ENCODE assay signal across 17 cellular contexts in genomic region chr9:109568568-109569210, GRCh38.
"Had no signal": no experiment of that assay in that cellular context is flagged by ENCODE, and none has a peak within 500 bp of the region (broad histone marks: within the 10 kb centered on the region; RNA-seq: fewer than 3 reads in every experiment).

No MANE protein-coding gene starts in this region.

- DNase-seq: activated CD4-positive, alpha-beta memory T cell treated with anti-CD3 and anti-CD28 coated beads, Interleukin-2, amount 10 ng/mL, durations not matched to agents 7 days and 5 days; activated CD4-positive, alpha-beta T cell treated with anti-CD3 and anti-CD28 coated beads for 4 hours; activated naive CD4-positive, alpha-beta T cell treated with anti-CD3 and anti-CD28 coated beads, Interleukin-2, amount 10 ng/mL, durations not matched to agents 7 days and 5 days; activated T-cell treated with anti-CD3 and anti-CD28 coated beads, Interleukin-2, amount 50 U/mL, for 24 hours; adrenal gland; dorsolateral prefrontal cortex; erythroblast; hippocampal formation; nephron progenitor cell; right lobe of liver; stimulated activated CD4-positive, alpha-beta T cell treated with anti-CD3 and anti-CD28 coated beads, Interleukin-1b, Interleukin-23, amount 100 ng/mL, for 48 hours; stomach had no signal

- H3K9me3 ChIP-seq: adrenal gland, prostate gland, right lobe of liver had no signal

- H3K4me3 ChIP-seq: adrenal gland, cardiac muscle cell, dorsolateral prefrontal cortex, gastroesophageal sphincter, prostate gland, right lobe of liver, stomach, thoracic aorta had no signal

- ATAC-seq: gastroesophageal sphincter, right lobe of liver, WTC11 had no signal

- H3K27me3 ChIP-seq: cardiac muscle cell, right lobe of liver, stomach had no signal

- H3K27ac ChIP-seq: adrenal gland, cardiac muscle cell, dorsolateral prefrontal cortex, gastroesophageal sphincter, prostate gland, right lobe of liver, stomach, thoracic aorta had no signal

- H3K4me1 ChIP-seq: adrenal gland, gastroesophageal sphincter, prostate gland, right lobe of liver, stomach had no signal

- H3K36me3 ChIP-seq: adrenal gland, cardiac muscle cell, gastroesophageal sphincter, prostate gland, right lobe of liver, stomach, thoracic aorta had no signal
